16 cellular contexts compared by ENCODE assay signal in the genomic region with DNA sequence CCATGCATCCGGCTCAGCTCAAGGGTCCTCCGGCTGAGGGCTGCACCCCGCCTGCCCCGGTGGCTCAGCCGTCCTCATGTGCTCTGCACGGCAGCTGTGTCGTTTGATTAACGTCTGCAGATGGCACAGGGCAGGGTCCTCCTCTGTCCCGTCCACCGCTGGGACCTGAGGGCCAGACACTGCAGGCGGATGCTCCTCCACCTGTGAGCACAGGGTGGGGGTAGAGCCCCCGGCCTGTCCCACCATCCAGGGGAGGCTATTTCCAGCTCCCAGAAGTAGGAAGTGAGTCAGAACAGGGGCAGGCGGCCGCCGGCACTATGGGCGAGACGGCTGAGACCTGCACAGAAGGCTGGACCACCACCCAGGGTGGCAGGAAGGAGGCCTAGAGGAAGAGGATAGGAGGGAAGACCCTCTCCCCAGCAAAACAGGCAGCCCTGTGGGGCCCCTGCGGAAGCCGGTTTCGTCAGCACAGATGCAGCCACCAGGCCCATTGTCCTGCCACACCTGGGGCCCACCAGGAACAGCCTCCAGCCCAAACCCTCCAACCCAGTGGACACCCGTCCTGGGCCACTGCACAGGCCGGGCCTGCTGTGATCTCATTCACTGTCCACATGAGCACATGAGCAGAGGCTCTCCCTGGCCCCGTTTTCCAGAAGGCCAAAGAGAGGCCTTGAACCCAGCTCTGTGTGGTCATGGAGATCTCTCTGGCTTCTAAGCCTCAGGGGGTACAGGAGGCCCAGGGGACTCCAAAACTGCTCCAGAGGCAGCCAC. TPM values are rescaled to one million over a fixed set of nuclear protein-coding genes. Genes with fewer than 3 reads are reported as not detected.
A peak's percentile ranks its signal among the peaks of the same experiment; 100 is the strongest.
DNase-seq lines count a peak whose midpoint lies in the region; ATAC-seq and TF ChIP-seq lines count a peak whose summit lies in the region.
"Had no signal": no experiment of that assay in that cellular context is flagged by ENCODE, and none has a peak within 500 bp of the region (broad histone marks: within the 10 kb centered on the region; RNA-seq: fewer than 3 reads in every experiment).

No MANE protein-coding gene starts in this region.

- no peak for TF ChIP-seq POLR2A in tibial nerve (IDR thresholded peaks at IDR 0.05)

- H3K4me1 Mint-ChIP-seq in CD14-positive monocyte (peaks cover 76% of the 10 kb centered on the region), immature natural killer cell (peaks cover 8 to 12% of the 10 kb centered on the region in 2 donors)

- H3K27ac ChIP-seq in WERI-Rb-1 (no peak overlapping the region), psoas muscle (peak overlapping the region; percentile 55), tibial nerve (peak overlapping the region in 2 of 4 donors; percentile 38 to 56)

- H3K27ac Mint-ChIP-seq in CD14-positive monocyte: peak overlapping the region; percentile 85 to 98 (median 91)
- H3K27ac Mint-ChIP-seq in immature natural killer cell: peak overlapping the region in 2 of 6 donors; percentile 21 to 41

- H3K36me3 ChIP-seq in WERI-Rb-1 (no peaks in the 10 kb centered on the region), psoas muscle (ENCODE audit: insufficient read depth in 1 of 2, low read depth in 1 of 2) (no peaks in the 10 kb centered on the region), tibial nerve (no peaks in the 10 kb centered on the region)

- H3K27me3 Mint-ChIP-seq in CD14-positive monocyte (ENCODE audit: low read depth in 3 of 3) (peaks cover 0 to 2% (median 0%) of the 10 kb centered on the region in 3 donors), immature natural killer cell (ENCODE audit: low read depth in 3 of 3) (peaks cover 0 to 2% (median 2%) of the 10 kb centered on the region in 3 donors)

- H3K36me3 Mint-ChIP-seq in CD14-positive monocyte (peaks cover 0 to 3% of the 10 kb centered on the region in 2 donors), immature natural killer cell (no peaks in the 10 kb centered on the region)

- no peaks in the 10 kb centered on the region for H3K9me3 Mint-ChIP-seq in CD14-positive monocyte
- no peaks in the 10 kb centered on the region for H3K9me3 Mint-ChIP-seq in immature natural killer cell

- H3K4me1 ChIP-seq in psoas muscle (peaks cover 21% of the 10 kb centered on the region), tibial nerve (peaks cover 0 to 82% (median 45%) of the 10 kb centered on the region in 4 donors)

- TF ChIP-seq EP300 in tibial nerve (IDR thresholded peaks at IDR 0.05): no peak

- H3K9me3 ChIP-seq in WERI-Rb-1 (ENCODE audit: severe bottlenecking) (no peaks in the 10 kb centered on the region), psoas muscle (no peaks in the 10 kb centered on the region), tibial nerve (no peaks in the 10 kb centered on the region)

- DNase-seq in CD14-positive monocyte (ENCODE audit: low spot score): no peak
- DNase-seq in WERI-Rb-1: peak; percentile 21
- DNase-seq in immature natural killer cell: no peak
- peak in 1 of 2 donors; percentile 48 for DNase-seq in psoas muscle
- no peak for DNase-seq in EL
- no peak for DNase-seq in tibial nerve (ENCODE audit: low spot score in 2 of 2)
- no peak for DNase-seq in stimulated activated CD4-positive, alpha-beta T cell treated with anti-CD3 and anti-CD28 coated beads, Interleukin-2, amount 100 ng/mL, for 48 hours
- DNase-seq in ureter (ENCODE audit: low spot score): no peak
- DNase-seq: activated CD4-positive, alpha-beta T cell treated with anti-CD3 and anti-CD28 coated beads for 4 hours; activated T-cell treated with anti-CD3 and anti-CD28 coated beads, Interleukin-2, amount 50 U/mL, for 48 hours; amygdala; NCI-H1105; occipital lobe; PC-3 had no signal

- H3K4me3 ChIP-seq in WERI-Rb-1 (ENCODE audit: low read depth, low read length): no peak overlapping the region
- H3K4me3 ChIP-seq in psoas muscle: no peak overlapping the region
- H3K4me3 ChIP-seq in tibial nerve: no peak overlapping the region

- H3K4me3 Mint-ChIP-seq in CD14-positive monocyte (peak overlapping the region; percentile 73 to 89), immature natural killer cell (peak overlapping the region in 3 of 5 donors; percentile 9 to 26 (median 17))

- TF ChIP-seq CTCF in CD14-positive monocyte (IDR thresholded peaks at IDR 0.05) (no peak), WERI-Rb-1 (IDR thresholded peaks at IDR 0.05; ENCODE audit: low read depth, low read length) (no peak), psoas muscle (IDR thresholded peaks at IDR 0.05) (no peak), tibial nerve (IDR thresholded peaks at IDR 0.05) (no peak)

- ATAC-seq in psoas muscle: no peak
- ATAC-seq: HCT116, left lobe of liver, PC-3 had no signal

- H3K27me3 ChIP-seq in WERI-Rb-1 (ENCODE audit: insufficient read depth, low read depth, severe bottlenecking): no peaks in the 10 kb centered on the region
- no peaks in the 10 kb centered on the region for H3K27me3 ChIP-seq in psoas muscle (ENCODE audit: insufficient read depth in 3 of 3, low read length in 2 of 3)
- no peaks in the 10 kb centered on the region for H3K27me3 ChIP-seq in tibial nerve

- WGBS in psoas muscle, 3 donors: 63 to 73% (median 65%) methylated on average over 22 to 23 of the region's 23 CpGs
- WGBS in tibial nerve, 2 donors: 57 to 73% methylated on average over 16 to 17 of the region's 23 CpGs

- intact Hi-C loops in CD14-positive monocyte (cut with micrococcal nuclease) (loop anchor here (5.0 kb wide), 2 partner anchors 42 to 92 kb away; partner anchors contain the start of gene RHO (in 1 of the 2)), psoas muscle (cut with DNase I) (no loop called here)

RNA-seq across cellular contexts. Expression of gene PLXND1, which starts 12.6 kb away (rescaled TPM):
- polyA plus RNA-seq in CD14-positive monocyte (1 to 10 TPM; 7.1 to 9.9 TPM), immature natural killer cell (10 to 100 TPM in 1 of 3 donors, 1 to 10 TPM in 2; 3.1 to 30.2 (median 6.1) TPM), psoas muscle (10 to 100 TPM; 15.5 to 24.0 (median 20.7) TPM)
- total RNA-seq in psoas muscle (10 to 100 TPM; 28.2 to 49.9 (median 31.9) TPM), tibial nerve (100 to 1,000 TPM; 155 to 300 (median 197) TPM), ureter (138 TPM)

Comparison
In these comparisons a context has a peak if more than half of its experiments do, and no peak if none do; other contexts are left out.
1. intact Hi-C loops: an anchor here in CD14-positive monocyte (5.0 kb wide); none called in psoas muscle.